ENCODE assay signal across 21 cellular contexts in the genomic region with DNA sequence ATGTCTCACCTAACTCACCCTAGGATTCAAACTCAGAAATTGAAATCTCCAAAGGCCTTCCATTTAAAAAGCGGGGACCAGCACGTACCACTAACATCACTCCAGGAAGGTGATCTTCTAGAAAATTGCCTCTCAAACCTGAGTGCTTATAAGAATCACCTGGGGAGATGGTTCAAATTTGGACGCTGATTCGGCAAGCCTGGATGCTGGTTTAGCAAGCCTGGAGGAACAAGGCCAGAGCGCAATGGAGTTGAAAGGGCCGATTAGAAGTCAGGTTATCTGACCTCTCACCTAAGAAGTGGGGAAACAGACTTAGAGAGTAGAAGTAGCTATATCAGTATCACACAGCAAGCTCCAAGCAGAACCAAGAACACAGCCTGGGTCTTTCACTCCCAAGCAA.
"Had no signal": no experiment of that assay in that cellular context is flagged by ENCODE, and none has a peak within 500 bp of the region (broad histone marks: within the 10 kb centered on the region; RNA-seq: fewer than 3 reads in every experiment).

No MANE protein-coding gene starts in this region.

- H3K27me3 ChIP-seq: body of pancreas, colonic mucosa, heart right ventricle had no signal

- H3K36me3 Mint-ChIP-seq: activated CD4-positive, alpha-beta memory T cell treated with anti-CD3 and anti-CD28 coated beads for 36 hours; activated naive CD8-positive, alpha-beta T cell; natural killer cell treated with Interleukin-12 subunit alpha and Interleukin-12 subunit beta and Interleukin-15 and Interleukin-18, amount 100 ng/mL, for 72 hours; T-cell had no signal

- H3K4me1 ChIP-seq: body of pancreas, colonic mucosa had no signal

- ATAC-seq: heart right ventricle; natural killer cell treated with Interleukin-12 subunit alpha and Interleukin-12 subunit beta and Interleukin-15 and Interleukin-18, amount 100 ng/mL, for 72 hours; SK-N-SH treated with all-trans-retinoic acid at 6 μM for 48 hours; T-cell had no signal

- DNase-seq: activated B cell treated with CpG ODN at 0.5 μM for 24 hours; activated CD4-positive, alpha-beta memory T cell treated with anti-CD3 and anti-CD28 coated beads for 36 hours; activated CD4-positive, alpha-beta T cell treated with anti-CD3 and anti-CD28 coated beads for 4 hours; activated T-cell treated with anti-CD3 and anti-CD28 coated beads for 4 hours; amniotic stem cell; body of pancreas; central memory CD4-positive, alpha-beta T cell; colonic mucosa; erythroblast; heart right ventricle; left ventricle myocardium inferior; posterior cingulate gyrus; retina; small intestine; stimulated activated CD4-positive, alpha-beta T cell treated with anti-CD3 and anti-CD28 coated beads, Interleukin-4, amount 100 ng/mL, for 1 hour; T-cell; T-helper 9 cell had no signal

- H3K4me3 Mint-ChIP-seq: activated B cell treated with CpG ODN at 0.5 μM for 24 hours; activated CD4-positive, alpha-beta memory T cell treated with anti-CD3 and anti-CD28 coated beads for 36 hours; activated naive CD8-positive, alpha-beta T cell; activated T-helper 1 cell treated with anti-CD3 and anti-CD28 coated beads, Interleukin-12 subunit alpha, Interleukin-12 subunit beta, Interleukin-2, Interleukin-4 antibody, amounts not matched to agents 30 ng/mL and 10 ng/mL and 1 ng/mL, durations not matched to agents 14 hours and 24 hours and 36 hours; natural killer cell treated with Interleukin-12 subunit alpha and Interleukin-12 subunit beta and Interleukin-15 and Interleukin-18, amount 100 ng/mL, for 72 hours; T-cell had no signal

- H3K4me3 ChIP-seq: body of pancreas, colonic mucosa, heart right ventricle, left ventricle myocardium inferior had no signal

- H3K27ac Mint-ChIP-seq: activated B cell treated with CpG ODN at 0.5 μM for 24 hours; activated CD4-positive, alpha-beta memory T cell treated with anti-CD3 and anti-CD28 coated beads for 36 hours; activated naive CD8-positive, alpha-beta T cell; activated T-helper 1 cell treated with anti-CD3 and anti-CD28 coated beads, Interleukin-12 subunit alpha, Interleukin-12 subunit beta, Interleukin-2, Interleukin-4 antibody, amounts not matched to agents 30 ng/mL and 10 ng/mL and 1 ng/mL, durations not matched to agents 14 hours and 24 hours and 36 hours; natural killer cell treated with Interleukin-12 subunit alpha and Interleukin-12 subunit beta and Interleukin-15 and Interleukin-18, amount 100 ng/mL, for 72 hours; T-cell had no signal

- H3K9me3 ChIP-seq: body of pancreas, colonic mucosa, left ventricle myocardium inferior had no signal

- H3K9me3 Mint-ChIP-seq: activated CD4-positive, alpha-beta memory T cell treated with anti-CD3 and anti-CD28 coated beads for 36 hours; activated T-helper 1 cell treated with anti-CD3 and anti-CD28 coated beads, Interleukin-12 subunit alpha, Interleukin-12 subunit beta, Interleukin-2, Interleukin-4 antibody, amounts not matched to agents 30 ng/mL and 10 ng/mL and 1 ng/mL, durations not matched to agents 14 hours and 24 hours and 36 hours; natural killer cell treated with Interleukin-12 subunit alpha and Interleukin-12 subunit beta and Interleukin-15 and Interleukin-18, amount 100 ng/mL, for 72 hours; T-cell had no signal

- H3K27me3 Mint-ChIP-seq: activated B cell treated with CpG ODN at 0.5 μM for 24 hours; activated CD4-positive, alpha-beta memory T cell treated with anti-CD3 and anti-CD28 coated beads for 36 hours; activated naive CD8-positive, alpha-beta T cell; natural killer cell treated with Interleukin-12 subunit alpha and Interleukin-12 subunit beta and Interleukin-15 and Interleukin-18, amount 100 ng/mL, for 72 hours had no signal

- H3K36me3 ChIP-seq: colonic mucosa had no signal

- H3K27ac ChIP-seq: body of pancreas, colonic mucosa, heart right ventricle, left ventricle myocardium inferior had no signal
